1 cellular context compared by ENCODE assay signal in genomic region chr11:65421204-65422103, GRCh38.
TF ChIP-seq lines count a peak whose summit lies in the region.

No MANE protein-coding gene starts in this region.

TF ChIP-seq in HepG2, 621 proteins besides CTCF, POLR2A, EP300 and RAD21 (continued from another document and continues in another):
- TF ChIP-seq BRCA1 (CRISPR knock-in tag; IDR thresholded peaks at IDR 0.05) (0 out of 2 replicates have a peak, but pooled peaks have one; percentile 47), ZFP37 (CRISPR knock-in tag; IDR thresholded peaks at IDR 0.05; ENCODE audit: borderline replicate concordance) (peak; percentile 27; the same call in 1 of the 2 replicates), PHF20 (CRISPR knock-in tag; IDR thresholded peaks at IDR 0.05) (no peak; the same call in 1 of the 2 replicates), AGO1 (IDR thresholded peaks at IDR 0.05; ENCODE audit: low read depth, low read length, poor library complexity, severe bottlenecking) (no peak), ZNF768 (CRISPR knock-in tag; IDR thresholded peaks at IDR 0.05) (0 out of 2 replicates have a peak, but pooled peaks have one; percentile 34), ZBTB21 (CRISPR knock-in tag; IDR thresholded peaks at IDR 0.05) (no peak; the same call in 1 of the 2 replicates), ZNF792 (CRISPR knock-in tag; IDR thresholded peaks at IDR 0.05) (peak; percentile 91), LCORL (IDR thresholded peaks at IDR 0.05) (no peak), LCORL (CRISPR knock-in tag; IDR thresholded peaks at IDR 0.05) (peak; percentile 29; the same call in 1 of the 2 replicates), GRHL1 (CRISPR knock-in tag; conservative IDR thresholded peaks at IDR 0.05) (no peak), HNRNPLL (IDR thresholded peaks at IDR 0.05; ENCODE audit: low read depth, low read length, poor library complexity, severe bottlenecking) (no peak), ETV5 (CRISPR knock-in tag; IDR thresholded peaks at IDR 0.05; ENCODE audit: borderline replicate concordance) (peak; percentile 24; the same call in 1 of the 2 replicates), FOSL1 (CRISPR knock-in tag; IDR thresholded peaks at IDR 0.05; ENCODE audit: borderline replicate concordance) (peak; percentile 83), RBM39 (IDR thresholded peaks at IDR 0.05; ENCODE audit: low read depth, low read length, poor library complexity, severe bottlenecking) (no peak), STAG1 (CRISPR knock-in tag; IDR thresholded peaks at IDR 0.05) (peak; percentile 7; the same call in 1 of the 2 replicates), MTF2 (CRISPR knock-in tag; IDR thresholded peaks at IDR 0.05; ENCODE audit: borderline replicate concordance) (no peak), ADNP (CRISPR knock-in tag; IDR thresholded peaks at IDR 0.05) (no peak), ZNF263 (CRISPR knock-in tag; IDR thresholded peaks at IDR 0.05) (peak; percentile 37; the same call in 1 of the 2 replicates), ZNF496 (CRISPR knock-in tag; IDR thresholded peaks at IDR 0.05; ENCODE audit: insufficient replicate concordance) (no peak), MEIS2 (CRISPR knock-in tag; IDR thresholded peaks at IDR 0.05) (peak; percentile 76), ZNF329 (CRISPR knock-in tag; IDR thresholded peaks at IDR 0.05; ENCODE audit: low read depth) (peak; percentile 22; the same call in 1 of the 2 replicates), BORCS8-MEF2B (CRISPR knock-in tag; IDR thresholded peaks at IDR 0.05) (no peak), ZNF761 (CRISPR knock-in tag; conservative IDR thresholded peaks at IDR 0.05) (peak; percentile 34), HOXA3 (CRISPR knock-in tag; IDR thresholded peaks at IDR 0.05) (peak; percentile 79), TARDBP (CRISPR knock-in tag; IDR thresholded peaks at IDR 0.05) (peak; percentile 79), THAP8 (CRISPR knock-in tag; IDR thresholded peaks at IDR 0.05; ENCODE audit: borderline replicate concordance) (no peak), HNRNPL (IDR thresholded peaks at IDR 0.05; ENCODE audit: low read depth, low read length) (peak; percentile 92), MYC (CRISPR knock-in tag; IDR thresholded peaks at IDR 0.05; ENCODE audit: borderline replicate concordance) (peak; percentile 72; the same call in 1 of the 2 replicates), ZBTB20 (CRISPR knock-in tag; IDR thresholded peaks at IDR 0.05; ENCODE audit: borderline replicate concordance, low read depth) (peak; percentile 85; the same call in 1 of the 2 replicates), BCL6 (CRISPR knock-in tag; IDR thresholded peaks at IDR 0.05) (peak; percentile 58; the same call in 1 of the 2 replicates), ZNF451 (CRISPR knock-in tag; IDR thresholded peaks at IDR 0.05) (no peak; the same call in 1 of the 2 replicates), YY1 (IDR thresholded peaks at IDR 0.05; ENCODE audit: insufficient read depth, insufficient replicate concordance, low read depth, low read length) (peak; percentile 13), DMAP1 (CRISPR knock-in tag; IDR thresholded peaks at IDR 0.05) (peak; percentile 92), DNMT3B (CRISPR knock-in tag; conservative IDR thresholded peaks at IDR 0.05) (peak; percentile 31; the same call in 1 of the 2 replicates), ZNF878 (CRISPR knock-in tag; IDR thresholded peaks at IDR 0.05) (peak; percentile 83; the same call in 1 of the 2 replicates), ZSCAN25 (CRISPR knock-in tag; IDR thresholded peaks at IDR 0.05) (peak; percentile 36; the same call in 1 of the 2 replicates), U2AF1 (optimal IDR thresholded peaks at IDR 0.05; ENCODE audit: low read depth, low read length) (no peak)
- TF ChIP-seq, protein P1, sequence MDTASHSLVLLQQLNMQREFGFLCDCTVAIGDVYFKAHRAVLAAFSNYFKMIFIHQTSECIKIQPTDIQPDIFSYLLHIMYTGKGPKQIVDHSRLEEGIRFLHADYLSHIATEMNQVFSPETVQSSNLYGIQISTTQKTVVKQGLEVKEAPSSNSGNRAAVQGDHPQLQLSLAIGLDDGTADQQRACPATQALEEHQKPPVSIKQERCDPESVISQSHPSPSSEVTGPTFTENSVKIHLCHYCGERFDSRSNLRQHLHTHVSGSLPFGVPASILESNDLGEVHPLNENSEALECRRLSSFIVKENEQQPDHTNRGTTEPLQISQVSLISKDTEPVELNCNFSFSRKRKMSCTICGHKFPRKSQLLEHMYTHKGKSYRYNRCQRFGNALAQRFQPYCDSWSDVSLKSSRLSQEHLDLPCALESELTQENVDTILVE (CRISPR knock-in tag; IDR thresholded peaks at IDR 0.05), result peak; percentile 41; the same call in 1 of the 2 replicates
- TF ChIP-seq, protein P2, sequence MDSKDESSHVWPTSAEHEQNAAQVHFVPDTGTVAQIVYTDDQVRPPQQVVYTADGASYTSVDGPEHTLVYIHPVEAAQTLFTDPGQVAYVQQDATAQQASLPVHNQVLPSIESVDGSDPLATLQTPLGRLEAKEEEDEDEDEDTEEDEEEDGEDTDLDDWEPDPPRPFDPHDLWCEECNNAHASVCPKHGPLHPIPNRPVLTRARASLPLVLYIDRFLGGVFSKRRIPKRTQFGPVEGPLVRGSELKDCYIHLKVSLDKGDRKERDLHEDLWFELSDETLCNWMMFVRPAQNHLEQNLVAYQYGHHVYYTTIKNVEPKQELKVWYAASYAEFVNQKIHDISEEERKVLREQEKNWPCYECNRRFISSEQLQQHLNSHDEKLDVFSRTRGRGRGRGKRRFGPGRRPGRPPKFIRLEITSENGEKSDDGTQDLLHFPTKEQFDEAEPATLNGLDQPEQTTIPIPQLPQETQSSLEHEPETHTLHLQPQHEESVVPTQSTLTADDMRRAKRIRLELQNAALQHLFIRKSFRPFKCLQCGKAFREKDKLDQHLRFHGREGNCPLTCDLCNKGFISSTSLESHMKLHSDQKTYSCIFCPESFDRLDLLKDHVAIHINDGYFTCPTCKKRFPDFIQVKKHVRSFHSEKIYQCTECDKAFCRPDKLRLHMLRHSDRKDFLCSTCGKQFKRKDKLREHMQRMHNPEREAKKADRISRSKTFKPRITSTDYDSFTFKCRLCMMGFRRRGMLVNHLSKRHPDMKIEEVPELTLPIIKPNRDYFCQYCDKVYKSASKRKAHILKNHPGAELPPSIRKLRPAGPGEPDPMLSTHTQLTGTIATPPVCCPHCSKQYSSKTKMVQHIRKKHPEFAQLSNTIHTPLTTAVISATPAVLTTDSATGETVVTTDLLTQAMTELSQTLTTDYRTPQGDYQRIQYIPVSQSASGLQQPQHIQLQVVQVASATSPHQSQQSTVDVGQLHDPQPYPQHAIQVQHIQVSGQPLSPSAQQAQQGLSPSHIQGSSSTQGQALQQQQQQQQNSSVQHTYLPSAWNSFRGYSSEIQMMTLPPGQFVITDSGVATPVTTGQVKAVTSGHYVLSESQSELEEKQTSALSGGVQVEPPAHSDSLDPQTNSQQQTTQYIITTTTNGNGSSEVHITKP (CRISPR knock-in tag; IDR thresholded peaks at IDR 0.05; ENCODE audit: low read depth), result peak; percentile 65; the same call in 1 of the 2 replicates
- TF ChIP-seq, protein P3, sequence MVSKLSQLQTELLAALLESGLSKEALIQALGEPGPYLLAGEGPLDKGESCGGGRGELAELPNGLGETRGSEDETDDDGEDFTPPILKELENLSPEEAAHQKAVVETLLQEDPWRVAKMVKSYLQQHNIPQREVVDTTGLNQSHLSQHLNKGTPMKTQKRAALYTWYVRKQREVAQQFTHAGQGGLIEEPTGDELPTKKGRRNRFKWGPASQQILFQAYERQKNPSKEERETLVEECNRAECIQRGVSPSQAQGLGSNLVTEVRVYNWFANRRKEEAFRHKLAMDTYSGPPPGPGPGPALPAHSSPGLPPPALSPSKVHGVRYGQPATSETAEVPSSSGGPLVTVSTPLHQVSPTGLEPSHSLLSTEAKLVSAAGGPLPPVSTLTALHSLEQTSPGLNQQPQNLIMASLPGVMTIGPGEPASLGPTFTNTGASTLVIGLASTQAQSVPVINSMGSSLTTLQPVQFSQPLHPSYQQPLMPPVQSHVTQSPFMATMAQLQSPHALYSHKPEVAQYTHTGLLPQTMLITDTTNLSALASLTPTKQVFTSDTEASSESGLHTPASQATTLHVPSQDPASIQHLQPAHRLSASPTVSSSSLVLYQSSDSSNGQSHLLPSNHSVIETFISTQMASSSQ (IDR thresholded peaks at IDR 0.05; ENCODE audit: low read depth), result peak; percentile 37; the same call in 1 of the 2 replicates
- TF ChIP-seq, protein P3 (CRISPR knock-in tag; IDR thresholded peaks at IDR 0.05; ENCODE audit: borderline replicate concordance), result peak; percentile 51; the same call in 1 of the 2 replicates
- TF ChIP-seq, protein P4, sequence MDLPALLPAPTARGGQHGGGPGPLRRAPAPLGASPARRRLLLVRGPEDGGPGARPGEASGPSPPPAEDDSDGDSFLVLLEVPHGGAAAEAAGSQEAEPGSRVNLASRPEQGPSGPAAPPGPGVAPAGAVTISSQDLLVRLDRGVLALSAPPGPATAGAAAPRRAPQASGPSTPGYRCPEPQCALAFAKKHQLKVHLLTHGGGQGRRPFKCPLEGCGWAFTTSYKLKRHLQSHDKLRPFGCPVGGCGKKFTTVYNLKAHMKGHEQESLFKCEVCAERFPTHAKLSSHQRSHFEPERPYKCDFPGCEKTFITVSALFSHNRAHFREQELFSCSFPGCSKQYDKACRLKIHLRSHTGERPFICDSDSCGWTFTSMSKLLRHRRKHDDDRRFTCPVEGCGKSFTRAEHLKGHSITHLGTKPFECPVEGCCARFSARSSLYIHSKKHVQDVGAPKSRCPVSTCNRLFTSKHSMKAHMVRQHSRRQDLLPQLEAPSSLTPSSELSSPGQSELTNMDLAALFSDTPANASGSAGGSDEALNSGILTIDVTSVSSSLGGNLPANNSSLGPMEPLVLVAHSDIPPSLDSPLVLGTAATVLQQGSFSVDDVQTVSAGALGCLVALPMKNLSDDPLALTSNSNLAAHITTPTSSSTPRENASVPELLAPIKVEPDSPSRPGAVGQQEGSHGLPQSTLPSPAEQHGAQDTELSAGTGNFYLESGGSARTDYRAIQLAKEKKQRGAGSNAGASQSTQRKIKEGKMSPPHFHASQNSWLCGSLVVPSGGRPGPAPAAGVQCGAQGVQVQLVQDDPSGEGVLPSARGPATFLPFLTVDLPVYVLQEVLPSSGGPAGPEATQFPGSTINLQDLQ (CRISPR knock-in tag; IDR thresholded peaks at IDR 0.05), result peak; percentile 76; the same call in 1 of the 2 replicates
- TF ChIP-seq, protein P5, sequence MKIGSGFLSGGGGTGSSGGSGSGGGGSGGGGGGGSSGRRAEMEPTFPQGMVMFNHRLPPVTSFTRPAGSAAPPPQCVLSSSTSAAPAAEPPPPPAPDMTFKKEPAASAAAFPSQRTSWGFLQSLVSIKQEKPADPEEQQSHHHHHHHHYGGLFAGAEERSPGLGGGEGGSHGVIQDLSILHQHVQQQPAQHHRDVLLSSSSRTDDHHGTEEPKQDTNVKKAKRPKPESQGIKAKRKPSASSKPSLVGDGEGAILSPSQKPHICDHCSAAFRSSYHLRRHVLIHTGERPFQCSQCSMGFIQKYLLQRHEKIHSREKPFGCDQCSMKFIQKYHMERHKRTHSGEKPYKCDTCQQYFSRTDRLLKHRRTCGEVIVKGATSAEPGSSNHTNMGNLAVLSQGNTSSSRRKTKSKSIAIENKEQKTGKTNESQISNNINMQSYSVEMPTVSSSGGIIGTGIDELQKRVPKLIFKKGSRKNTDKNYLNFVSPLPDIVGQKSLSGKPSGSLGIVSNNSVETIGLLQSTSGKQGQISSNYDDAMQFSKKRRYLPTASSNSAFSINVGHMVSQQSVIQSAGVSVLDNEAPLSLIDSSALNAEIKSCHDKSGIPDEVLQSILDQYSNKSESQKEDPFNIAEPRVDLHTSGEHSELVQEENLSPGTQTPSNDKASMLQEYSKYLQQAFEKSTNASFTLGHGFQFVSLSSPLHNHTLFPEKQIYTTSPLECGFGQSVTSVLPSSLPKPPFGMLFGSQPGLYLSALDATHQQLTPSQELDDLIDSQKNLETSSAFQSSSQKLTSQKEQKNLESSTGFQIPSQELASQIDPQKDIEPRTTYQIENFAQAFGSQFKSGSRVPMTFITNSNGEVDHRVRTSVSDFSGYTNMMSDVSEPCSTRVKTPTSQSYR (CRISPR knock-in tag; IDR thresholded peaks at IDR 0.05; ENCODE audit: borderline replicate concordance), result peak; percentile 58
- TF ChIP-seq, protein P6, sequence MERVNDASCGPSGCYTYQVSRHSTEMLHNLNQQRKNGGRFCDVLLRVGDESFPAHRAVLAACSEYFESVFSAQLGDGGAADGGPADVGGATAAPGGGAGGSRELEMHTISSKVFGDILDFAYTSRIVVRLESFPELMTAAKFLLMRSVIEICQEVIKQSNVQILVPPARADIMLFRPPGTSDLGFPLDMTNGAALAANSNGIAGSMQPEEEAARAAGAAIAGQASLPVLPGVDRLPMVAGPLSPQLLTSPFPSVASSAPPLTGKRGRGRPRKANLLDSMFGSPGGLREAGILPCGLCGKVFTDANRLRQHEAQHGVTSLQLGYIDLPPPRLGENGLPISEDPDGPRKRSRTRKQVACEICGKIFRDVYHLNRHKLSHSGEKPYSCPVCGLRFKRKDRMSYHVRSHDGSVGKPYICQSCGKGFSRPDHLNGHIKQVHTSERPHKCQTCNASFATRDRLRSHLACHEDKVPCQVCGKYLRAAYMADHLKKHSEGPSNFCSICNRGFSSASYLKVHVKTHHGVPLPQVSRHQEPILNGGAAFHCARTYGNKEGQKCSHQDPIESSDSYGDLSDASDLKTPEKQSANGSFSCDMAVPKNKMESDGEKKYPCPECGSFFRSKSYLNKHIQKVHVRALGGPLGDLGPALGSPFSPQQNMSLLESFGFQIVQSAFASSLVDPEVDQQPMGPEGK (CRISPR knock-in tag; IDR thresholded peaks at IDR 0.05), result peak; percentile 93
